Comparison of ENCODE assay signal across 27 cellular contexts in genomic region chr4:133081246-133081645, GRCh38.
DNase-seq lines count a peak whose midpoint lies in the region; ATAC-seq, FAIRE-seq and TF ChIP-seq lines count a peak whose summit lies in the region.
"Had no signal": no experiment of that assay in that cellular context is flagged by ENCODE, and none has a peak within 500 bp of the region (broad histone marks: within the 10 kb centered on the region; RNA-seq: fewer than 3 reads in every experiment).

No MANE protein-coding gene starts in this region.

- no peak overlapping the region for H3K4me3 ChIP-seq in Jurkat, Clone E6-1 (ENCODE audit: low read length)
- no peak overlapping the region for H3K4me3 ChIP-seq in GM12878
- H3K4me3 ChIP-seq: adrenal gland; BLaER1 treated with 17β-estradiol and CSF1 and Interleukin-3, amounts not matched to agents 10 nM and 100 nM; body of pancreas; GM23248; heart left ventricle; ovary; spleen had no signal

- POLR2A ChIA-PET in GM12878 (lab: Charles Lee): no interaction called here

- TF ChIP-seq RAD21 in GM12878 (IDR thresholded peaks at IDR 0.05; ENCODE audit: insufficient read depth, low read depth, low read length): no peak

- ATAC-seq in GM12878: peak; percentile 27; the same call in 1 of the 3 replicates
- ATAC-seq: body of pancreas, heart left ventricle, Panc1, WTC11 had no signal

- TF ChIP-seq CTCF in GM12878 (IDR thresholded peaks at IDR 0.05 in 2 of 3, conservative IDR thresholded peaks at IDR 0.05 in 1 of 3; ENCODE audit: control insufficient read depth in 2 of 3, extremely low read depth in 1 of 3, insufficient read depth in 1 of 3, low read depth in 3 of 3, low read length in 3 of 3): no peak

- no peak for FAIRE-seq in GM12878 (lab: Jason Lieb, UNC)

- no peak for TF ChIP-seq POLR2A in GM12878 (IDR thresholded peaks at IDR 0.05; ENCODE audit: low read depth, low read length)

- no peak overlapping the region for H2AFZ ChIP-seq in GM12878 (ENCODE audit: control insufficient read depth, low read depth, low read length)
- H2AFZ ChIP-seq: GM23248 had no signal

- no peak overlapping the region for H3K4me2 ChIP-seq in GM12878 (ENCODE audit: control insufficient read depth, insufficient read depth)
- H3K4me2 ChIP-seq: BLaER1 treated with 17β-estradiol and CSF1 and Interleukin-3, amounts not matched to agents 10 nM and 100 nM had no signal

- no peaks in the 10 kb centered on the region for H3K4me1 ChIP-seq in GM12878 (ENCODE audit: control insufficient read depth, insufficient read depth, low read length)
- H3K4me1 ChIP-seq: adrenal gland; BLaER1 treated with 17β-estradiol and CSF1 and Interleukin-3, amounts not matched to agents 10 nM and 100 nM; body of pancreas; heart left ventricle; spleen had no signal

- RAD21 ChIA-PET in GM12878 (lab: Charles Lee; ENCODE audit: unreplicated experiment): no interaction called here

- intact Hi-C loops in GM12878 (cut with micrococcal nuclease; ENCODE audit: unreplicated experiment): no loop called here

- no peak overlapping the region for H3K27ac ChIP-seq in GM12878 (ENCODE audit: control insufficient read depth, insufficient read depth)
- H3K27ac ChIP-seq: adrenal gland; BLaER1 treated with 17β-estradiol and CSF1 and Interleukin-3, amounts not matched to agents 10 nM and 100 nM; body of pancreas; GM23248; heart left ventricle; ovary; spleen had no signal

- SMC1A ChIA-PET in GM12878 (lab: Charles Lee; ENCODE audit: uncharacterized antibody, unreplicated experiment): no interaction called here

- CTCF ChIA-PET in GM12878 (lab: Yijun Ruan, JAX): no interaction called here

- DNase-seq in ELR (ENCODE audit: low read depth) (peak; percentile 13), GM12878 (ENCODE audit: low read depth, low spot score) (no peak), iPS-NIHi7 (ENCODE audit: extremely low spot score) (peak; percentile 8), GDM1 (lab: John Stamatoyannopoulos, UW) (no peak), RKO (ENCODE audit: low spot score) (no peak), NCI-H187 (lab: John Stamatoyannopoulos, UW) (no peak)
- DNase-seq in Jurkat, Clone E6-1 (ENCODE audit: low read depth, low spot score): peak; percentile 3
- DNase-seq: activated CD4-positive, alpha-beta T cell treated with anti-CD3 and anti-CD28 coated beads, Interleukin-2, amount 10 ng/mL, durations not matched to agents 7 days and 5 days; activated T-cell treated with anti-CD3 and anti-CD28 coated beads, Interleukin-2, amount 50 U/mL, for 48 hours; adrenal gland; body of pancreas; cerebellar nuclear complex; COR-L47; erythroblast; foreskin fibroblast; GM23248; heart left ventricle; NCI-H1105 treated with DMSO at 0.1 percent for 48 hours; NCI-H2029 treated with DMSO at 0.1 percent for 48 hours; NCI-H446; nephron progenitor cell; ovary; retina; spleen had no signal

- in situ Hi-C loops in GM12878 (cut with MboI): no loop called here

- WGBS in GM12878 (ENCODE audit: insufficient coverage, insufficient replicate concordance, low lambda C conversion rate, missing lambda C conversion rate): 0% methylated on average over 2 of the region's 2 CpGs

- H3K79me2 ChIP-seq in GM12878 (ENCODE audit: control insufficient read depth, insufficient read depth, low read length): no peaks in the 10 kb centered on the region

- H3K9me3 ChIP-seq in GM12878 (replicated peaks; ENCODE audit: control insufficient read depth, insufficient read depth, low read length): no peaks in the 10 kb centered on the region
- H3K9me3 ChIP-seq: adrenal gland, body of pancreas, ovary had no signal

- no TSS peak for BruUV-seq in GM12878 (replicated peaks; lab: Mats Ljungman, UMichigan)

- H4K20me1 ChIP-seq in GM12878 (ENCODE audit: control insufficient read depth, insufficient read depth): no peaks in the 10 kb centered on the region
- H4K20me1 ChIP-seq: BLaER1 treated with 17β-estradiol and CSF1 and Interleukin-3, amounts not matched to agents 10 nM and 100 nM had no signal

- no peak for TF ChIP-seq EP300 in GM12878 (IDR thresholded peaks at IDR 0.05; ENCODE audit: borderline replicate concordance in 1 of 2, control insufficient read depth in 1 of 2, low read depth in 2 of 2, low read length in 2 of 2)

- no peaks in the 10 kb centered on the region for H3K27me3 ChIP-seq in GM12878 (replicated peaks in 1 of 2; ENCODE audit: control insufficient read depth in 2 of 2, insufficient read depth in 2 of 2, low read length in 1 of 2)
- H3K27me3 ChIP-seq: adrenal gland; BLaER1 treated with 17β-estradiol and CSF1 and Interleukin-3, amounts not matched to agents 10 nM and 100 nM; body of pancreas; heart left ventricle; ovary; spleen had no signal

- H3K9ac ChIP-seq in GM12878 (ENCODE audit: control insufficient read depth, insufficient read depth, low read length): no peak overlapping the region
- H3K9ac ChIP-seq: BLaER1 treated with 17β-estradiol and CSF1 and Interleukin-3, amounts not matched to agents 10 nM and 100 nM; GM23248 had no signal

- H3K36me3 ChIP-seq in GM12878 (ENCODE audit: control insufficient read depth in 2 of 2, insufficient read depth in 2 of 2, low read length in 1 of 2): no peaks in the 10 kb centered on the region
- H3K36me3 ChIP-seq: adrenal gland; BLaER1 treated with 17β-estradiol and CSF1 and Interleukin-3, amounts not matched to agents 10 nM and 100 nM; heart left ventricle; ovary; spleen had no signal

TF ChIP-seq in GM12878, 131 proteins besides CTCF, POLR2A, EP300 and RAD21 (continues in another document):
- TF ChIP-seq DPF2 (IDR thresholded peaks at IDR 0.05) (no peak), E2F4 (IDR thresholded peaks at IDR 0.05; ENCODE audit: low read depth, low read length) (no peak), EZH2 (IDR thresholded peaks at IDR 0.05; ENCODE audit: borderline replicate concordance, control insufficient read depth, low read depth, low read length) (no peak), KDM1A (IDR thresholded peaks at IDR 0.05; ENCODE audit: borderline replicate concordance) (no peak), MEF2A (IDR thresholded peaks at IDR 0.05; ENCODE audit: insufficient read depth, low read depth, low read length) (no peak), BCLAF1 (IDR thresholded peaks at IDR 0.05) (no peak), SMAD5 (IDR thresholded peaks at IDR 0.05; ENCODE audit: low read depth) (no peak), BRCA1 (IDR thresholded peaks at IDR 0.05; ENCODE audit: low read depth, low read length) (no peak), CREM (IDR thresholded peaks at IDR 0.05; ENCODE audit: low read depth) (no peak), NR2C1 (IDR thresholded peaks at IDR 0.05) (no peak), ZNF384 (IDR thresholded peaks at IDR 0.05; ENCODE audit: borderline replicate concordance, low read depth, low read length) (no peak), YY1 (IDR thresholded peaks at IDR 0.05; ENCODE audit: low read depth, low read length) (no peak), YBX1 (IDR thresholded peaks at IDR 0.05) (no peak), ATF7 (IDR thresholded peaks at IDR 0.05; ENCODE audit: low read depth) (no peak), HSF1 (IDR thresholded peaks at IDR 0.05; ENCODE audit: low read depth, low read length) (no peak)

Comparison
In these comparisons a context has a peak if more than half of its experiments do, and no peak if none do; other contexts are left out.
1. DNase-seq: peak in ELR (single experiment), Jurkat, Clone E6-1 (single experiment) and iPS-NIHi7 (single experiment); none in GM12878 (single experiment), GDM1 (single experiment), RKO (single experiment) and NCI-H187 (0 of 2).